Comparison of ENCODE assay signal across 9 cellular contexts in the genomic region with DNA sequence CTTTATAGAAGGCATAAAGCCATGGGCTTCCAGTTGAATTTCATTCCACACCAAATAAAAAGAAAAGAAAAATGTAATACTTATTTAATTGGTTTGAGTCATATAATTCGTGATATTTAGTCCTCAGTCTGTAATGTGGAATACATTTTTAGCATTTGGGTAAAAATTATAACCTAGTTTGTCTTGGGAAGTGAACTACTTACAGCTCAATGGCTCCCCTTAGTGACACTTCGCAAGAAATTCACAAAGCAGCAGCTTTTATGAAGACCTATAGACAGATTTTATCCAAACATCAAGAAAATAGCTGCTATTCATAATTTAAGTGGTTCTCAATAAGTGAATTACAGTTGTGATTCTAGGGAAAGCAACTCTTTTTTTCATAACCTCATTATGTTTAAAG.
DNase-seq lines count a peak whose midpoint lies in the region; ATAC-seq and TF ChIP-seq lines count a peak whose summit lies in the region.
"Had no signal": no experiment of that assay in that cellular context is flagged by ENCODE, and none has a peak within 500 bp of the region (broad histone marks: within the 10 kb centered on the region; RNA-seq: fewer than 3 reads in every experiment).

No MANE protein-coding gene starts in this region.

- H3K27ac ChIP-seq in A673 (ENCODE audit: low read depth, low read length, poor library complexity, severe bottlenecking), result no peak overlapping the region
- H3K27ac ChIP-seq in PC-9, result no peak overlapping the region
- no peak overlapping the region for H3K27ac ChIP-seq in sigmoid colon

- no peak for TF ChIP-seq EP300 in sigmoid colon (IDR thresholded peaks at IDR 0.05)

- H3K4me1 ChIP-seq in A673 (ENCODE audit: insufficient read depth, low read length, poor library complexity, severe bottlenecking) (no peaks in the 10 kb centered on the region), PC-9 (replicated peaks; ENCODE audit: insufficient read depth) (no peaks in the 10 kb centered on the region), sigmoid colon (peaks cover 0 to 10% (median 5%) of the 10 kb centered on the region in 4 donors)

- no peak overlapping the region for H2AFZ ChIP-seq in PC-9

- H3K36me3 ChIP-seq in A673 (ENCODE audit: insufficient read depth, low read length, poor library complexity, severe bottlenecking) (no peaks in the 10 kb centered on the region), PC-9 (ENCODE audit: low read depth) (no peaks in the 10 kb centered on the region), sigmoid colon (no peaks in the 10 kb centered on the region)

- H3K4me2 ChIP-seq in PC-9, result no peak overlapping the region

- TF ChIP-seq CTCF in A673 (conservative IDR thresholded peaks at IDR 0.05; ENCODE audit: low read depth, low read length) (peak; percentile 80), PC-9 (conservative IDR thresholded peaks at IDR 0.05) (peak; percentile 81), sigmoid colon (IDR thresholded peaks at IDR 0.05) (peak in 1 of 4 experiments; percentile 31)

- ATAC-seq in GM19351 (IDR thresholded peaks at IDR 0.05; ENCODE audit: unreplicated experiment) (peak; percentile 61), GM18907 (IDR thresholded peaks at IDR 0.05; ENCODE audit: unreplicated experiment) (no peak)
- ATAC-seq: activated CD8-positive, alpha-beta memory T cell treated with anti-CD3 and anti-CD28 coated beads, Interleukin-2, amount 10 ng/mL, durations not matched to agents 7 days and 5 days had no signal

- DNase-seq in A673 (ENCODE audit: low spot score) (peak; percentile 54), PC-9 (no peak), fibroblast of the conjunctiva (ENCODE audit: low read depth) (peak; percentile 52), sigmoid colon (no peak)
- no peak for DNase-seq in activated CD8-positive, alpha-beta memory T cell treated with anti-CD3 and anti-CD28 coated beads for 24 hours
- DNase-seq in stimulated activated CD4-positive, alpha-beta T cell treated with anti-CD3 and anti-CD28 coated beads, Interleukin-2, amount 100 ng/mL, for 24 hours, result no peak
- DNase-seq: activated CD8-positive, alpha-beta memory T cell treated with anti-CD3 and anti-CD28 coated beads, Interleukin-2, amount 10 ng/mL, durations not matched to agents 7 days and 5 days had no signal

- no peaks in the 10 kb centered on the region for H3K79me2 ChIP-seq in PC-9 (ENCODE audit: low read depth)

- TF ChIP-seq POLR2A in sigmoid colon (IDR thresholded peaks at IDR 0.05), result no peak

- no TSS peak for BruUV-seq in A673 (replicated peaks; lab: Mats Ljungman, UMichigan)
- no TSS peak for BruUV-seq in PC-9 (replicated peaks; lab: Mats Ljungman, UMichigan)

- no peaks in the 10 kb centered on the region for H4K20me1 ChIP-seq in PC-9 (ENCODE audit: insufficient read depth)

- no peak overlapping the region for H3K4me3 ChIP-seq in A673 (ENCODE audit: low read depth, low read length, poor library complexity, severe bottlenecking)
- H3K4me3 ChIP-seq in PC-9, result no peak overlapping the region
- no peak overlapping the region for H3K4me3 ChIP-seq in sigmoid colon

- WGBS in sigmoid colon, 2 donors, result 29 to 33% methylated on average over 2 of the region's 2 CpGs

- H3F3A ChIP-seq in PC-9 (ENCODE audit: insufficient read depth, low read depth), result no peaks in the 10 kb centered on the region

- CTCF ChIA-PET in A673 (lab: Charles Lee) (interaction anchor here (0.5 to 1.0 kb wide), 3 partner anchors 326 to 1069 kb away, joined by 3 to 11 read pairs (median 8); no protein-coding TSS in a partner anchor), PC-9 (lab: Charles Lee) (interaction anchor here (0.7 to 1.0 kb wide), 3 partner anchors 76 to 828 kb away, joined by 3 to 10 read pairs (median 7); a partner anchor contains a TSS)

- POLR2A ChIA-PET in A673 (lab: Charles Lee; ENCODE audit: low non-redundant PET), result no interaction called here
- POLR2A ChIA-PET in PC-9 (lab: Charles Lee; ENCODE audit: unreplicated experiment), result no interaction called here

- H3K9me3 ChIP-seq in A673 (ENCODE audit: low read depth, low read length, poor library complexity, severe bottlenecking) (no peaks in the 10 kb centered on the region), PC-9 (ENCODE audit: insufficient read depth, low read depth) (no peaks in the 10 kb centered on the region), sigmoid colon (no peaks in the 10 kb centered on the region)

- no peaks in the 10 kb centered on the region for H3K9me2 ChIP-seq in PC-9 (ENCODE audit: insufficient read depth)

- intact Hi-C loops in A673 (cut with micrococcal nuclease; ENCODE audit: unreplicated experiment) (loop anchor here (2.0 to 10.0 kb wide), 3 partner anchors 70 to 536 kb away; no protein-coding TSS in a partner anchor), PC-9 (cut with micrococcal nuclease; ENCODE audit: unreplicated experiment) (loop anchor here (1.0 kb wide), 2 partner anchors 69 to 1194 kb away; no protein-coding TSS in a partner anchor), sigmoid colon (cut with DNase I) (no loop called here)

- H3K27me3 ChIP-seq in A673 (replicated peaks; ENCODE audit: insufficient read depth, low read depth, low read length, poor library complexity), result no peaks in the 10 kb centered on the region
- no peaks in the 10 kb centered on the region for H3K27me3 ChIP-seq in PC-9 (ENCODE audit: insufficient read depth, low read depth)
- no peaks in the 10 kb centered on the region for H3K27me3 ChIP-seq in sigmoid colon

Comparison
In these comparisons a context has a peak if more than half of its experiments do, and no peak if none do; other contexts are left out.
1. DNase-seq: peak in A673 (single experiment) and fibroblast of the conjunctiva (single experiment); none in PC-9 (0 of 2), sigmoid colon (single experiment), activated CD8-positive, alpha-beta memory T cell treated with anti-CD3 and anti-CD28 coated beads for 24 hours (single experiment) and stimulated activated CD4-positive, alpha-beta T cell treated with anti-CD3 and anti-CD28 coated beads, Interleukin-2, amount 100 ng/mL, for 24 hours (0 of 2).